Comparison of ENCODE assay signal across 9 cellular contexts in genomic region chr20:46315311-46315710, GRCh38. TPM values are rescaled to one million over a fixed set of nuclear protein-coding genes. Genes with fewer than 3 reads are reported as not detected.
"Had no signal": no experiment of that assay in that cellular context is flagged by ENCODE, and none has a peak within 500 bp of the region (broad histone marks: within the 10 kb centered on the region; RNA-seq: fewer than 3 reads in every experiment).

No MANE protein-coding gene starts in this region.

- H3K4me3 ChIP-seq: GM23248 had no signal

- H2AFZ ChIP-seq: GM23248 had no signal

- H3K9ac ChIP-seq: GM23248 had no signal

- H3K4me3 Mint-ChIP-seq: H9, IgD-negative memory B cell had no signal

- H3K9me3 Mint-ChIP-seq: H9, IgD-negative memory B cell had no signal

- DNase-seq: GM23248, GOT3, H9, HCEC 1CT, KBM-7 had no signal

- H3K27ac ChIP-seq: GM23248, HL-60 had no signal

- H3K27ac Mint-ChIP-seq: H9, IgD-negative memory B cell had no signal

- FAIRE-seq: H54 had no signal

RNA-seq across cellular contexts. Expression of gene CDH22, which starts 7.0 kb away (rescaled TPM):
- total RNA-seq: GM23248, H9, HT1080 had no signal
- polyA plus RNA-seq: GM23248, IgD-negative memory B cell had no signal
